12 cellular contexts compared by ENCODE assay signal in genomic region chr2:47708801-47709499, GRCh38.
DNase-seq lines count a peak whose midpoint lies in the region; ATAC-seq and TF ChIP-seq lines count a peak whose summit lies in the region.
"Had no signal": no experiment of that assay in that cellular context is flagged by ENCODE, and none has a peak within 500 bp of the region (broad histone marks: within the 10 kb centered on the region; RNA-seq: fewer than 3 reads in every experiment).

No MANE protein-coding gene starts in this region.

- DNase-seq in erythroblast (lab: John Stamatoyannopoulos, UW): no peak
- DNase-seq in NCI-H748 (lab: John Stamatoyannopoulos, UW; ENCODE audit: unreplicated experiment): no peak
- no peak for DNase-seq in coronary artery (ENCODE audit: low spot score)
- no peak for DNase-seq in Right ventricle myocardium inferior (ENCODE audit: missing footprints)
- DNase-seq: activated CD8-positive, alpha-beta memory T cell treated with anti-CD3 and anti-CD28 coated beads for 24 hours; activated naive CD8-positive, alpha-beta T cell treated with anti-CD3 and anti-CD28 coated beads for 36 hours; NCI-H345 had no signal

- peak; percentile 89 for ATAC-seq in GM18498 (IDR thresholded peaks at IDR 0.05; ENCODE audit: unreplicated experiment)
- ATAC-seq in GM19468 (IDR thresholded peaks at IDR 0.05; ENCODE audit: extremely low read depth, unreplicated experiment): peak; percentile 68
- peak; percentile 84 for ATAC-seq in HG02870 (IDR thresholded peaks at IDR 0.05; ENCODE audit: unreplicated experiment)
- ATAC-seq in HG03571 (IDR thresholded peaks at IDR 0.05; ENCODE audit: unreplicated experiment): peak; percentile 74
- ATAC-seq in Right ventricle myocardium inferior: no peak

- H3K4me3 ChIP-seq in coronary artery: no peak overlapping the region

- intact Hi-C loops in Right ventricle myocardium inferior (cut with DNase I): no loop called here

- no peak overlapping the region for H3K27ac ChIP-seq in coronary artery
- H3K27ac ChIP-seq: HL-60 had no signal

- no peak for TF ChIP-seq POLR2A in erythroblast (IDR thresholded peaks at IDR 0.05; ENCODE audit: low read length)

- no peak for TF ChIP-seq CTCF in coronary artery (IDR thresholded peaks at IDR 0.05)
